Comparison of ENCODE assay signal across 8 cellular contexts in the genomic region with DNA sequence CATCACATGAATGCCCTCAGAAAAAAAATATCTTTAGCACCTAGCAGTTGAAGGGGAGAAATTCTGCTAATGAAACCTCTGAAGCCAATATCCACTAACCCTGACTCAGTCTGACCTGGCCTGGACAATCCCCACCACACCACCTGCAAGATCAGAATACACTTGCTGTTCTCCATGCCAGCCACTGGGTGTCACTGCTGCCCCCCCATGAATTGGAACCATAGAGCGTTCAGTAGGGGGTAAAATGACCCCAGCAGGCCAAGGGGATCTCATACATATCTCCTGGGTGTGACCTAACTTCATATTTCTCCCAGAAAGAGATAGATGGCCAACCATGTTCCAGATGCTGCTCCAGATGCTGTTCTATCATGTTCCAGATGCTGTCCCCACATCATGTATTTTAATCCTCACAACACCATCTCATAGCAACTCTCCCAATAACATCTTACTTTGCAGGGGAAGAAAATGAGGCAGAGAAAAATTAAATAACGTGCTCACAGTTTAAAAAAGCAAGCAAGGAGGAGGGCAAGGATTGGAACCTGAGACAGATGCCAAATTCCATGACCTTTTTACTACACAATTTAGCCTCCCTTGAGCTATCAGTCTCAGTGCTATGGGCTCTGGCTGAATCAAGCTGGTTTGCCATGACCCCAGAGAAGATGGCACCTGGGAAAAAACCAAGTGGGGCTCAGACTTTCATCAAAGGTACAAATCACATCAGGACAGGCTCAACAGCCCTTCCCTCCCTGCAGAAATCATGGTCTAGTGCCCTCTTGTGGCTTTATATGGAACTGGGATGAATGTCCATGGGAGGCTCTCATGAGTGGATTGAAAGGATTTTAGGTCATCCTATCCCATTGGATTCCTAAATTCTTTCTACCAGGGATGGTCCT. TPM values are rescaled to one million over a fixed set of nuclear protein-coding genes. Genes with fewer than 3 reads are reported as not detected.
DNase-seq lines count a peak whose midpoint lies in the region; ATAC-seq, FAIRE-seq and TF ChIP-seq lines count a peak whose summit lies in the region.

No MANE protein-coding gene starts in this region.

- POLR2A ChIA-PET in A549 (lab: Yijun Ruan, JAX), result no interaction called here

- peak; percentile 65 for FAIRE-seq in A549 (lab: Jason Lieb, UNC)

- H3K9me3 Mint-ChIP-seq in activated T-helper 1 cell treated with anti-CD3 and anti-CD28 coated beads, Interleukin-12 subunit alpha, Interleukin-12 subunit beta, Interleukin-2, Interleukin-4 antibody, amounts not matched to agents 30 ng/mL and 10 ng/mL and 1 ng/mL, durations not matched to agents 14 hours and 24 hours and 36 hours, result no peaks in the 10 kb centered on the region

- TF ChIP-seq CTCF in A549 (IDR thresholded peaks at IDR 0.05), result peak; percentile 49
- TF ChIP-seq CTCF in suprapubic skin (IDR thresholded peaks at IDR 0.05), result peak; percentile 12 to 49

- no peak for TF ChIP-seq POLR2A in A549 (IDR thresholded peaks at IDR 0.05; ENCODE audit: low read length)
- TF ChIP-seq POLR2A in suprapubic skin (IDR thresholded peaks at IDR 0.05), result no peak

- no peaks in the 10 kb centered on the region for H3K9me3 ChIP-seq in A549
- H3K9me3 ChIP-seq in suprapubic skin, result no peaks in the 10 kb centered on the region

- no peaks in the 10 kb centered on the region for H3K4me1 Mint-ChIP-seq in activated T-helper 1 cell treated with anti-CD3 and anti-CD28 coated beads, Interleukin-12 subunit alpha, Interleukin-12 subunit beta, Interleukin-2, Interleukin-4 antibody, amounts not matched to agents 30 ng/mL and 10 ng/mL and 1 ng/mL, durations not matched to agents 14 hours and 24 hours and 36 hours (ENCODE audit: low read depth)

- H3K36me3 ChIP-seq in suprapubic skin, result no peaks in the 10 kb centered on the region

- in situ Hi-C loops in G401 (cut with HindIII; ENCODE audit: low sequenced_read_pairs), result no loop called here

- no peak overlapping the region for H3K27ac ChIP-seq in A549
- H3K27ac ChIP-seq in suprapubic skin, result no peak overlapping the region

- CTCF ChIA-PET in A549 (lab: Yijun Ruan, JAX), result interaction anchor here (1.0 to 15.0 kb wide), 15 partner anchors 9 to 1331 kb away, joined by 3 to 201 read pairs (median 4); no protein-coding TSS in a partner anchor

- no peak overlapping the region for H3K4me3 ChIP-seq in A549
- no peak overlapping the region for H3K4me3 ChIP-seq in suprapubic skin

- intact Hi-C loops in activated T-helper 1 cell treated with anti-CD3 and anti-CD28 coated beads, Interleukin-12 subunit alpha, Interleukin-12 subunit beta, Interleukin-2, Interleukin-4 antibody, amounts not matched to agents 30 ng/mL and 10 ng/mL and 1 ng/mL, durations not matched to agents 14 hours and 24 hours and 36 hours (cut with micrococcal nuclease), result loop anchor here (1.0 kb wide), 2 partner anchors 30 to 206 kb away; no protein-coding TSS in a partner anchor

- no peak for TF ChIP-seq EP300 in A549 (IDR thresholded peaks at IDR 0.05)
- TF ChIP-seq EP300 in suprapubic skin (IDR thresholded peaks at IDR 0.05), result no peak

- peak; percentile 59 to 62 for DNase-seq in A549 (ENCODE audit: low read depth in 1 of 2, low spot score in 1 of 2)
- peak; percentile 44 for DNase-seq in G401 (ENCODE audit: low spot score)
- peak; percentile 37 for DNase-seq in foreskin melanocyte
- no peak for DNase-seq in suprapubic skin (ENCODE audit: low spot score in 2 of 2)
- DNase-seq in activated T-helper 1 cell treated with anti-CD3 and anti-CD28 coated beads, Interleukin-12 subunit alpha, Interleukin-12 subunit beta, Interleukin-2, Interleukin-4 antibody, amounts not matched to agents 30 ng/mL and 10 ng/mL and 1 ng/mL, durations not matched to agents 14 hours and 24 hours and 36 hours (ENCODE audit: low spot score), result no peak

- peaks cover 8% of the 10 kb centered on the region for H3K27me3 Mint-ChIP-seq in activated T-helper 1 cell treated with anti-CD3 and anti-CD28 coated beads, Interleukin-12 subunit alpha, Interleukin-12 subunit beta, Interleukin-2, Interleukin-4 antibody, amounts not matched to agents 30 ng/mL and 10 ng/mL and 1 ng/mL, durations not matched to agents 14 hours and 24 hours and 36 hours (ENCODE audit: insufficient read depth)

- H3K27me3 ChIP-seq in suprapubic skin, result peaks cover 11% of the 10 kb centered on the region

- H3K27ac Mint-ChIP-seq in activated T-helper 1 cell treated with anti-CD3 and anti-CD28 coated beads, Interleukin-12 subunit alpha, Interleukin-12 subunit beta, Interleukin-2, Interleukin-4 antibody, amounts not matched to agents 30 ng/mL and 10 ng/mL and 1 ng/mL, durations not matched to agents 14 hours and 24 hours and 36 hours, result no peak overlapping the region

- TF ChIP-seq RAD21 in A549 (conservative IDR thresholded peaks at IDR 0.05 in 1 of 2, IDR thresholded peaks at IDR 0.05 in 1 of 2), result peak; percentile 23 to 50; a peak in 3 of 5 replicates

- peaks cover 42% of the 10 kb centered on the region for H3K4me1 ChIP-seq in A549
- peaks cover 9% of the 10 kb centered on the region for H3K4me1 ChIP-seq in suprapubic skin

- no peak overlapping the region for H3K4me2 ChIP-seq in A549

- no peak overlapping the region for H3K4me3 Mint-ChIP-seq in activated T-helper 1 cell treated with anti-CD3 and anti-CD28 coated beads, Interleukin-12 subunit alpha, Interleukin-12 subunit beta, Interleukin-2, Interleukin-4 antibody, amounts not matched to agents 30 ng/mL and 10 ng/mL and 1 ng/mL, durations not matched to agents 14 hours and 24 hours and 36 hours

- ATAC-seq in A549, result peak in 1 of 2 experiments; percentile 65; a peak in 3 of 6 replicates
- ATAC-seq in HG03066 (IDR thresholded peaks at IDR 0.05; ENCODE audit: low read depth, unreplicated experiment), result peak; percentile 53
- peak; percentile 43; the same call in 1 of the 3 replicates for ATAC-seq in SK-N-SH treated with all-trans-retinoic acid at 6 μM for 48 hours
- no peak for ATAC-seq in HG03095 (IDR thresholded peaks at IDR 0.05; ENCODE audit: unreplicated experiment)

- no peaks in the 10 kb centered on the region for H3K36me3 Mint-ChIP-seq in activated T-helper 1 cell treated with anti-CD3 and anti-CD28 coated beads, Interleukin-12 subunit alpha, Interleukin-12 subunit beta, Interleukin-2, Interleukin-4 antibody, amounts not matched to agents 30 ng/mL and 10 ng/mL and 1 ng/mL, durations not matched to agents 14 hours and 24 hours and 36 hours (ENCODE audit: low read depth)

- WGBS in A549 (ENCODE audit: missing lambda C conversion rate), result 4% methylated on average over 2 of the region's 2 CpGs
- 36% methylated on average over 2 of the region's 2 CpGs for WGBS in suprapubic skin

TF ChIP-seq in A549, 52 proteins besides CTCF, POLR2A, EP300 and RAD21 (continues in another document):
- TF ChIP-seq EHF (CRISPR knock-in tag; IDR thresholded peaks at IDR 0.05) (no peak), SMC3 (IDR thresholded peaks at IDR 0.05) (peak; percentile 31; the same call in 2 of the 3 replicates), KDM1A (IDR thresholded peaks at IDR 0.05; ENCODE audit: low read depth) (no peak), JUN (IDR thresholded peaks at IDR 0.05) (0 out of 5 replicates have a peak, but pooled peaks of 1 of the 2 experiments have one; percentile 8), CBX2 (IDR thresholded peaks at IDR 0.05; ENCODE audit: borderline replicate concordance, low read depth) (no peak), MAZ (IDR thresholded peaks at IDR 0.05; ENCODE audit: borderline replicate concordance, low read depth, low read length) (no peak), ZSCAN20 (CRISPR knock-in tag; IDR thresholded peaks at IDR 0.05) (no peak)
- TF ChIP-seq, protein P1, sequence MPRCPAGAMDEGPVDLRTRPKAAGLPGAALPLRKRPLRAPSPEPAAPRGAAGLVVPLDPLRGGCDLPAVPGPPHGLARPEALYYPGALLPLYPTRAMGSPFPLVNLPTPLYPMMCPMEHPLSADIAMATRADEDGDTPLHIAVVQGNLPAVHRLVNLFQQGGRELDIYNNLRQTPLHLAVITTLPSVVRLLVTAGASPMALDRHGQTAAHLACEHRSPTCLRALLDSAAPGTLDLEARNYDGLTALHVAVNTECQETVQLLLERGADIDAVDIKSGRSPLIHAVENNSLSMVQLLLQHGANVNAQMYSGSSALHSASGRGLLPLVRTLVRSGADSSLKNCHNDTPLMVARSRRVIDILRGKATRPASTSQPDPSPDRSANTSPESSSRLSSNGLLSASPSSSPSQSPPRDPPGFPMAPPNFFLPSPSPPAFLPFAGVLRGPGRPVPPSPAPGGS (IDR thresholded peaks at IDR 0.05), result no peak

TF ChIP-seq in SK-N-SH treated with all-trans-retinoic acid at 6 μM for 48 hours, 23 proteins besides CTCF, POLR2A, EP300 and RAD21 (continues in another document):
- TF ChIP-seq GLIS3 (CRISPR knock-in tag; IDR thresholded peaks at IDR 0.05), result no peak
- no peak for TF ChIP-seq TCF4 (CRISPR knock-in tag; IDR thresholded peaks at IDR 0.05; ENCODE audit: borderline replicate concordance)
- no peak for TF ChIP-seq PPARA (CRISPR knock-in tag; IDR thresholded peaks at IDR 0.05; ENCODE audit: borderline replicate concordance)
- TF ChIP-seq, protein P2, sequence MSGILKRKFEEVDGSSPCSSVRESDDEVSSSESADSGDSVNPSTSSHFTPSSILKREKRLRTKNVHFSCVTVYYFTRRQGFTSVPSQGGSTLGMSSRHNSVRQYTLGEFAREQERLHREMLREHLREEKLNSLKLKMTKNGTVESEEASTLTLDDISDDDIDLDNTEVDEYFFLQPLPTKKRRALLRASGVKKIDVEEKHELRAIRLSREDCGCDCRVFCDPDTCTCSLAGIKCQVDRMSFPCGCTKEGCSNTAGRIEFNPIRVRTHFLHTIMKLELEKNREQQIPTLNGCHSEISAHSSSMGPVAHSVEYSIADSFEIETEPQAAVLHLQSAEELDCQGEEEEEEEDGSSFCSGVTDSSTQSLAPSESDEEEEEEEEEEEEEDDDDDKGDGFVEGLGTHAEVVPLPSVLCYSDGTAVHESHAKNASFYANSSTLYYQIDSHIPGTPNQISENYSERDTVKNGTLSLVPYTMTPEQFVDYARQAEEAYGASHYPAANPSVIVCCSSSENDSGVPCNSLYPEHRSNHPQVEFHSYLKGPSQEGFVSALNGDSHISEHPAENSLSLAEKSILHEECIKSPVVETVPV (CRISPR knock-in tag; IDR thresholded peaks at IDR 0.05), result no peak

RNA-seq across cellular contexts. Expression of a gene that starts 12.4 kb away (rescaled TPM):
- polyA plus RNA-seq in A549 (2011; rRNA removed), result 55.2 and 86.5 TPM in 2 replicates
- 48.2 and 56.5 TPM in 2 replicates for polyA plus RNA-seq in A549 (2012; cell fraction: cytosol; rRNA removed)
- polyA plus RNA-seq in A549 (2012; cell fraction: nucleus; rRNA removed), result 111 and 135 TPM in 2 replicates
- polyA plus RNA-seq in A549 (2017; fragmentation: RNase III; extraction: RNeasy Plus Mini Kit Qiagen cat#74134 plus additional on column Dnase treatment), result 50.3 to 60.8 TPM (median 55.0 TPM) in 3 replicates
- 242 and 247 TPM in 2 replicates for polyA minus RNA-seq in A549 (2011; rRNA and poly(A)+ RNA removed)
- total RNA-seq in G401 (2014; rRNA removed; shearing (Covaris generic)), result 2.5 and 6.8 TPM in 2 replicates
- 10 to 100 TPM in 1 of 4 donors, 1 to 10 TPM in 3; 5.3 to 11.7 (median 6.3) TPM for total RNA-seq in suprapubic skin
- 0.24 and 0.29 TPM in 2 replicates for total RNA-seq in activated T-helper 1 cell treated with anti-CD3 and anti-CD28 coated beads, Interleukin-12 subunit alpha, Interleukin-12 subunit beta, Interleukin-2, Interleukin-4 antibody, amounts not matched to agents 30 ng/mL and 10 ng/mL and 1 ng/mL, durations not matched to agents 14 hours and 24 hours and 36 hours

Comparison
In these comparisons a context has a peak if more than half of its experiments do, and no peak if none do; other contexts are left out.
1. DNase-seq: peak in A549 (2 of 2), G401 (single experiment) and foreskin melanocyte (single experiment); none in suprapubic skin (0 of 2) and activated T-helper 1 cell treated with anti-CD3 and anti-CD28 coated beads, Interleukin-12 subunit alpha, Interleukin-12 subunit beta, Interleukin-2, Interleukin-4 antibody, amounts not matched to agents 30 ng/mL and 10 ng/mL and 1 ng/mL, durations not matched to agents 14 hours and 24 hours and 36 hours (single experiment).